31 cellular contexts compared by ENCODE assay signal in the genomic region with DNA sequence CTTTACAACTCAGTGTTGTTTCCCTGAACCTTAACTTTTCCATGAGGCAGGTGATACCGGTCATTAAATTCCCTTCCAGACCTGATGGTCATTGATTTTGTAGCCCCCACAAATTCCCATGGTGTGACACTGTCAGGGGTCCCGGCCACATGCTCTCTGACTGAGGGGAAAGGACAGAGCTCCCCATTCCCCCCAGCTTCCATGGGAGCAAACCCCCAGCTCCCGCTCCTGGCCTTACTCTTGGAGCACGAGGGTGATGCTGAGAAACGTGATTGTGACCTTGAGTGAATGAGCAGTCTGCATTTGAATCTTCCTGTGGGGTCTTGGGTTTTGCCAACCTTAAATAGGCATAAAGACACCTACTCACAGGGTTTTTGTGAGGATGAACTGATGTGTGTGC.
"Had no signal": no experiment of that assay in that cellular context is flagged by ENCODE, and none has a peak within 500 bp of the region (broad histone marks: within the 10 kb centered on the region; RNA-seq: fewer than 3 reads in every experiment).

No MANE protein-coding gene starts in this region.

- H3K36me3 ChIP-seq: MG63 had no signal

- H3K9me3 ChIP-seq: MG63 had no signal

- DNase-seq: Karpas-422, Kasumi-1, KG1, MG63, MM.1S, MV-4-11, NCI-H1048, NCI-H1092, NCI-H1092 treated with DMSO at 0.1 percent for 48 hours, NCI-H1105, NCI-H1105 treated with DMSO at 0.1 percent for 48 hours, NCI-H1417, NCI-H1417 treated with DMSO at 0.1 percent for 48 hours, NCI-H1436, NCI-H1436 treated with DMSO at 0.1 percent for 48 hours, NCI-H1694, NCI-H1694 treated with DMSO at 0.1 percent for 48 hours, NCI-H187, NCI-H187 treated with DMSO at 0.1 percent for 48 hours, NCI-H1930, NCI-H2029, NCI-H2029 treated with DMSO at 0.1 percent for 48 hours, NCI-H2081, NCI-H2081 treated with DMSO at 0.1 percent for 48 hours, NCI-H2107, NCI-H2171, NCI-H2227 treated with DMSO at 0.1 percent for 48 hours, NCI-H226, NCI-H446, NCI-H446 treated with DMSO at 0.1 percent for 48 hours had no signal

- H3K9ac ChIP-seq: KMS-11 had no signal

- H3K27ac ChIP-seq: KMS-11 had no signal

- H3K4me2 ChIP-seq: KMS-11 had no signal

- H3K4me3 ChIP-seq: MG63 had no signal
